16 cellular contexts compared by ENCODE assay signal in the genomic region with DNA sequence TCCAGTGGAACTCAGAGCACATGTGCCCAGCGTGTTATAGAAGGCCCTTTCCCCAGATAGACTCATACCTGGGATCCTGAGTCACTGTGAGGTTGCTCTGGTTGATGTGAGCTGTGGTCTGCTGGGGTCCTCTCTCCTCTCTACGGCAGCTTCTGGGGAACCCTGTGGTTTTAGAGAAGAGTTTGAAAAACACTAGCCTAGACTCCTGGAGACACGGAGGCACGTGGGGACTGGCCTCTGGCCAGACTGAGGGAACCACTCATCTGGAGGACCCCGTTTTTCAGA. TPM values are rescaled to one million over a fixed set of nuclear protein-coding genes. Genes with fewer than 3 reads are reported as not detected.
DNase-seq lines count a peak whose midpoint lies in the region; ATAC-seq and TF ChIP-seq lines count a peak whose summit lies in the region.
"Had no signal": no experiment of that assay in that cellular context is flagged by ENCODE, and none has a peak within 500 bp of the region (broad histone marks: within the 10 kb centered on the region; RNA-seq: fewer than 3 reads in every experiment).

No MANE protein-coding gene starts in this region.

- H3K27ac Mint-ChIP-seq in GM23338 = peak overlapping the region; percentile 89; the same call in 1 of the 2 replicates
- H3K27ac Mint-ChIP-seq: activated B cell treated with CpG ODN at 0.5 μM for 24 hours; activated T-helper 2 cell treated with anti-CD3 and anti-CD28 coated beads, Interferon-gamma antibody, Interleukin-2, Interleukin-4, amounts not matched to agents 10 μg/mL and 5 μg/mL and 100 μg/mL, durations not matched to agents 14 hours and 24 hours and 36 hours; CD4-positive, alpha-beta memory T cell; T-helper 17 cell had no signal

- H2AFZ ChIP-seq in GM23338 = no peak overlapping the region

- peaks cover 13% of the 10 kb centered on the region; the same call in 1 of the 2 replicates for H3F3A ChIP-seq in GM23338 (replicated peaks; ENCODE audit: low read depth)

- H3K79me2 ChIP-seq in GM23338 (replicated peaks; ENCODE audit: insufficient read depth) = peaks cover 35% of the 10 kb centered on the region

- no peak overlapping the region for H3K27ac ChIP-seq in GM23338 (ENCODE audit: low read depth)
- H3K27ac ChIP-seq in foreskin keratinocyte = no peak overlapping the region
- H3K27ac ChIP-seq in upper lobe of left lung = no peak overlapping the region

- no peak for TF ChIP-seq POLR2A in upper lobe of left lung (IDR thresholded peaks at IDR 0.05)

- H3K36me3 ChIP-seq in GM23338 (ENCODE audit: insufficient read depth) = peaks cover 10% of the 10 kb centered on the region; the same call in 1 of the 2 replicates
- no peaks in the 10 kb centered on the region for H3K36me3 ChIP-seq in upper lobe of left lung

- TF ChIP-seq CTCF in GM23338 (conservative IDR thresholded peaks at IDR 0.05; ENCODE audit: low read depth in 2 of 2) = no peak
- no peak for TF ChIP-seq CTCF in foreskin keratinocyte (conservative IDR thresholded peaks at IDR 0.05)
- no peak for TF ChIP-seq CTCF in upper lobe of left lung (IDR thresholded peaks at IDR 0.05)

- peaks cover 50% of the 10 kb centered on the region for H3K4me1 Mint-ChIP-seq in GM23338
- H3K4me1 Mint-ChIP-seq: activated B cell treated with CpG ODN at 0.5 μM for 24 hours; central memory CD8-positive, alpha-beta T cell had no signal

- H3K9me3 ChIP-seq in upper lobe of left lung = no peaks in the 10 kb centered on the region

- no peak overlapping the region for H3K4me3 ChIP-seq in GM23338
- H3K4me3 ChIP-seq in upper lobe of left lung = no peak overlapping the region

- peaks cover 56% of the 10 kb centered on the region for H3K4me1 ChIP-seq in GM23338 (ENCODE audit: insufficient read depth)
- H3K4me1 ChIP-seq in foreskin keratinocyte = peaks cover 5% of the 10 kb centered on the region
- peaks cover 0 to 11% (median 5%) of the 10 kb centered on the region in 4 donors for H3K4me1 ChIP-seq in upper lobe of left lung

- DNase-seq in GM23338 (ENCODE audit: low spot score) = no peak
- peak; percentile 38 to 46 for DNase-seq in activated T-cell treated with anti-CD3 and anti-CD28 coated beads, Interleukin-2, amount 50 U/mL, for 48 hours
- DNase-seq in foreskin keratinocyte = no peak
- DNase-seq in stimulated activated CD8-positive, alpha-beta memory T cell treated with anti-CD3 and anti-CD28 coated beads, Interleukin-4, amount 100 ng/mL, for 48 hours = peak; percentile 53
- no peak for DNase-seq in upper lobe of left lung
- no peak for DNase-seq in sciatic nerve (ENCODE audit: low spot score)
- no peak for DNase-seq in RPMI8226
- DNase-seq: activated B cell treated with CpG ODN at 0.5 μM for 24 hours; amniotic stem cell; CD4-positive, alpha-beta memory T cell; HCEC 1CT; islet precursor cell; stimulated activated CD4-positive, alpha-beta T cell treated with anti-CD3 and anti-CD28 coated beads, Interleukin-2, amount 100 ng/mL, for 24 hours had no signal

- no peak overlapping the region for H3K4me2 ChIP-seq in GM23338

- no peaks in the 10 kb centered on the region for H3K9me2 ChIP-seq in GM23338 (ENCODE audit: insufficient read depth)

- peaks cover 17% of the 10 kb centered on the region for H3K27me3 Mint-ChIP-seq in GM23338 (ENCODE audit: insufficient read depth, low read depth, poor library complexity)
- H3K27me3 Mint-ChIP-seq: activated B cell treated with CpG ODN at 0.5 μM for 24 hours; CD4-positive, alpha-beta memory T cell; central memory CD8-positive, alpha-beta T cell; T-helper 17 cell had no signal

- no peak overlapping the region for H3K4me3 Mint-ChIP-seq in GM23338
- H3K4me3 Mint-ChIP-seq: activated B cell treated with CpG ODN at 0.5 μM for 24 hours; CD4-positive, alpha-beta memory T cell; central memory CD8-positive, alpha-beta T cell; T-helper 17 cell had no signal

- peaks cover 67% of the 10 kb centered on the region for H3K36me3 Mint-ChIP-seq in GM23338 (ENCODE audit: low read depth)

- no peak for TF ChIP-seq EP300 in upper lobe of left lung (IDR thresholded peaks at IDR 0.05)

- no peaks in the 10 kb centered on the region for H3K27me3 ChIP-seq in GM23338 (ENCODE audit: insufficient read depth)
- H3K27me3 ChIP-seq in foreskin keratinocyte = no peaks in the 10 kb centered on the region
- no peaks in the 10 kb centered on the region for H3K27me3 ChIP-seq in upper lobe of left lung

- intact Hi-C loops in sciatic nerve (cut with DNase I) = no loop called here

- H3K9me3 Mint-ChIP-seq in GM23338 = no peaks in the 10 kb centered on the region
- H3K9me3 Mint-ChIP-seq: activated B cell treated with CpG ODN at 0.5 μM for 24 hours; activated T-helper 2 cell treated with anti-CD3 and anti-CD28 coated beads, Interferon-gamma antibody, Interleukin-2, Interleukin-4, amounts not matched to agents 10 μg/mL and 5 μg/mL and 100 μg/mL, durations not matched to agents 14 hours and 24 hours and 36 hours; CD4-positive, alpha-beta memory T cell; central memory CD8-positive, alpha-beta T cell had no signal

- no peak for ATAC-seq in GM23338
- peak; percentile 14 for ATAC-seq in foreskin keratinocyte
- ATAC-seq in upper lobe of left lung (ENCODE audit: low FRiP score in 2 of 2) = no peak
- no peak for ATAC-seq in sciatic nerve
- ATAC-seq: T-helper 17 cell had no signal

- no peaks in the 10 kb centered on the region for H4K20me1 ChIP-seq in GM23338 (replicated peaks; ENCODE audit: insufficient read depth)

- WGBS in upper lobe of left lung, 2 donors = 67 to 75% methylated on average over 5 of the region's 5 CpGs

TF ChIP-seq in GM23338, 12 proteins besides CTCF, POLR2A, EP300 and RAD21 (continues in another document):
- TF ChIP-seq NANOG (IDR thresholded peaks at IDR 0.05; ENCODE audit: borderline replicate concordance) (no peak), EZH2 (IDR thresholded peaks at IDR 0.05; ENCODE audit: low read depth, unreplicated experiment) (no peak), POLR2AphosphoS5 (IDR thresholded peaks at IDR 0.05; ENCODE audit: low read depth) (no peak), ETS1 (IDR thresholded peaks at IDR 0.05) (no peak)

RNA-seq across cellular contexts. Expression of gene ZNF775, which starts 10.3 kb away (rescaled TPM):
- total RNA-seq in GM23338 (2014; rRNA removed; shearing (Covaris generic)) = 35.2 and 38.2 TPM in 2 replicates
- 4.5 and 6.7 TPM in 2 replicates for polyA plus RNA-seq in GM23338 (2016; fragmentation: Nextera tagmentation; extraction: Ambion mirVana)
- total RNA-seq in foreskin keratinocyte = 4.7 and 5.4 TPM in 2 replicates
- 3.9 and 5.3 TPM in 2 replicates for polyA plus RNA-seq in foreskin keratinocyte
- total RNA-seq in upper lobe of left lung = 1 to 10 TPM; 3.0 to 6.5 (median 5.5) TPM
- total RNA-seq in sciatic nerve = 11.1 TPM

RNA-seq across cellular contexts. Expression of gene REPIN1, which starts 20.9 kb away (rescaled TPM):
- total RNA-seq in GM23338 (2014; rRNA removed; shearing (Covaris generic)) = 143 and 156 TPM in 2 replicates
- 29.2 and 29.8 TPM in 2 replicates for polyA plus RNA-seq in GM23338 (2016; fragmentation: Nextera tagmentation; extraction: Ambion mirVana)
- 19.4 and 19.6 TPM in 2 replicates for total RNA-seq in foreskin keratinocyte
- 12.8 and 15.9 TPM in 2 replicates for polyA plus RNA-seq in foreskin keratinocyte
- 100 to 1,000 TPM in 4 of 6 donors, 10 to 100 TPM in 2; 65.2 to 125 (median 105) TPM for total RNA-seq in upper lobe of left lung
- total RNA-seq in sciatic nerve = 54.0 TPM

RNA-seq across cellular contexts. Expression of gene RARRES2, which starts 48.0 kb away (rescaled TPM):
- 164 and 169 TPM in 2 replicates for total RNA-seq in GM23338 (2014; rRNA removed; shearing (Covaris generic))
- polyA plus RNA-seq in GM23338 (2016; fragmentation: Nextera tagmentation; extraction: Ambion mirVana) = 314 and 317 TPM in 2 replicates
- total RNA-seq in foreskin keratinocyte = not detected in 2 replicates
- not detected in 2 replicates for polyA plus RNA-seq in foreskin keratinocyte
- 100 to 1,000 TPM in 5 of 6 donors, 10 to 100 TPM in 1; 54.2 to 303 (median 160) TPM for total RNA-seq in upper lobe of left lung
- 261 TPM for total RNA-seq in sciatic nerve
- total RNA-seq: activated B cell treated with CpG ODN at 0.5 μM for 24 hours; activated T-helper 2 cell treated with anti-CD3 and anti-CD28 coated beads, Interferon-gamma antibody, Interleukin-2, Interleukin-4, amounts not matched to agents 10 μg/mL and 5 μg/mL and 100 μg/mL, durations not matched to agents 14 hours and 24 hours and 36 hours; CD4-positive, alpha-beta memory T cell; T-helper 17 cell had no signal
- polyA plus RNA-seq: CD4-positive, alpha-beta memory T cell had no signal

Comparison
In these comparisons a context has a peak if more than half of its experiments do, and no peak if none do; other contexts are left out.
1. DNase-seq: peak in activated T-cell treated with anti-CD3 and anti-CD28 coated beads, Interleukin-2, amount 50 U/mL, for 48 hours (2 of 2) and stimulated activated CD8-positive, alpha-beta memory T cell treated with anti-CD3 and anti-CD28 coated beads, Interleukin-4, amount 100 ng/mL, for 48 hours (single experiment); none in GM23338 (single experiment), foreskin keratinocyte (0 of 2), upper lobe of left lung (0 of 2), sciatic nerve (single experiment) and RPMI8226 (single experiment).
2. RNA of gene RARRES2, which starts 48.0 kb away (total RNA-seq): 261 TPM in sciatic nerve (single experiment), 54.2 to 303 TPM in upper lobe of left lung and 164 to 169 TPM in GM23338; not detected in foreskin keratinocyte; every median in the first group is over 10 times any median in the second.